Comparison of ENCODE assay signal across 1 cellular context in genomic region chr12:53953831-53954693, GRCh38.
TF ChIP-seq lines count a peak whose summit lies in the region.

No MANE protein-coding gene starts in this region.

TF ChIP-seq in H1, 55 proteins besides CTCF, POLR2A, EP300 and RAD21:
- TF ChIP-seq RNF2 (IDR thresholded peaks at IDR 0.05; ENCODE audit: borderline replicate concordance, low read depth, low read length, missing control alignments, poor library complexity, severe bottlenecking) (peak; percentile 80), JUND (IDR thresholded peaks at IDR 0.05; ENCODE audit: low read length) (no peak), TEAD4 (IDR thresholded peaks at IDR 0.05; ENCODE audit: low read depth, low read length) (no peak), HDAC6 (IDR thresholded peaks at IDR 0.05; ENCODE audit: low read depth, low read length) (no peak), GTF2F1 (IDR thresholded peaks at IDR 0.05; ENCODE audit: borderline replicate concordance, low read depth, low read length) (no peak), SUZ12 (IDR thresholded peaks at IDR 0.05; ENCODE audit: low read length) (no peak; the same call in 1 of the 2 replicates), RFX5 (IDR thresholded peaks at IDR 0.05; ENCODE audit: borderline replicate concordance, low read depth, low read length) (no peak), CBX8 (IDR thresholded peaks at IDR 0.05; ENCODE audit: borderline replicate concordance, low read depth, low read length) (peak; percentile 50), TAF1 (IDR thresholded peaks at IDR 0.05; ENCODE audit: low read depth, low read length) (no peak), CHD2 (IDR thresholded peaks at IDR 0.05; ENCODE audit: low read length) (no peak), MAFK (IDR thresholded peaks at IDR 0.05; ENCODE audit: low read depth, low read length) (no peak), SIRT6 (IDR thresholded peaks at IDR 0.05; ENCODE audit: low read length) (no peak), BCL11A (IDR thresholded peaks at IDR 0.05; ENCODE audit: low read depth in 2 of 2, low read length in 2 of 2) (no peak), TCF12 (IDR thresholded peaks at IDR 0.05; ENCODE audit: low read depth, low read length) (no peak), ATF2 (IDR thresholded peaks at IDR 0.05; ENCODE audit: low read length) (no peak), KDM4A (IDR thresholded peaks at IDR 0.05; ENCODE audit: low read depth, low read length, severe bottlenecking) (no peak), KDM1A (IDR thresholded peaks at IDR 0.05; ENCODE audit: borderline replicate concordance, low read length) (no peak), NANOG (IDR thresholded peaks at IDR 0.05; ENCODE audit: insufficient read depth, low read depth, low read length, poor library complexity, severe bottlenecking) (no peak)
